19 cellular contexts compared by ENCODE assay signal in the genomic region with DNA sequence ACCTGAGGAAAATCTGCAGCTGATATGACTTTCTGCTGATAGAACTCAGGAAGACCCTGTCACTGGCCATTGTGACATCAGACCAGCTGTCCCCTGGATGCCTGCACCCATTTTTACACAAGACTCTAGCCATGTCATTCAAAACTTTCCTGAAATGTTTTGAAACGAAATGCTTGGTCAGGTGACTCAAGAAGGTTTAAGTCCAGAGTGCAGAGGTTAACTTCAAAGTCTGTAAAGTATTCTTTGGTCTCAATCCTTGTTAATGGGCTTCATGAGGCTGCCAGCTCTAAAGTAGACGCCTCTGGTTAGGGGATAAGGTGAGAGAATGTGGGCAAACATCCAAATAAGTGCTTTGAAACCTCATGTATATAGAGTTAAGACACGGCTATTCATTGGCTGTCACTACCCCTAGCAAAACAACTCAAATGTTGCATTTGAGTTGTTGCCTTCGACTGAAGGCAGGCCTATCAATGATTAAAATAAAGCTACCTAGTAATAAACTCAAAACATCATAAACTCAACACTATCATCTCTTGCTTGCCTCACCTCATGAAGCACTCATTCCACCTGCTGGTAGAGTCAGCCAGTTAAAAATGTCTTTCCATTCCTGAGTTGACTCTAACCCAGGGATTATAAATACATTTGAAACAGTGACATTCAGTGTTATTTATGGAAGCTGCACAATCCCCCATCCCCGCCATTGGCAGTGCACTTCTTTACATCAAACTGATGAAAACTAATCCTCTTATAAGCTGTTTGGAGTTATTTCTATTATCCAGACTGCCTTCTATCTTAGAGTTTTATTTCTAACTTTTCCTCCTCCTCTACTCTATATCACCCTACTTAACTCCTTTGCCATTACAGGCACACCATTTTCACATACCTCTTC. TPM values are rescaled to one million over a fixed set of nuclear protein-coding genes. Genes with fewer than 3 reads are reported as not detected.
DNase-seq lines count a peak whose midpoint lies in the region; ATAC-seq and TF ChIP-seq lines count a peak whose summit lies in the region.
"Had no signal": no experiment of that assay in that cellular context is flagged by ENCODE, and none has a peak within 500 bp of the region (broad histone marks: within the 10 kb centered on the region; RNA-seq: fewer than 3 reads in every experiment).

No MANE protein-coding gene starts in this region.

- no peaks in the 10 kb centered on the region for H3K9me3 ChIP-seq in CD8-positive, alpha-beta memory T cell (ENCODE audit: low read length)
- H3K9me3 ChIP-seq: left lung, MG63, SJCRH30 had no signal

- peaks cover 15% of the 10 kb centered on the region for H3K27me3 ChIP-seq in CD8-positive, alpha-beta memory T cell (ENCODE audit: insufficient read depth, low read length, poor library complexity, severe bottlenecking)
- H3K27me3 ChIP-seq: SJCRH30 had no signal

- no peaks in the 10 kb centered on the region for H3K36me3 ChIP-seq in CD8-positive, alpha-beta memory T cell (ENCODE audit: insufficient read depth, low read length)
- H3K36me3 ChIP-seq: left lung, MG63, SJCRH30 had no signal

- TF ChIP-seq CTCF in epithelial cell of proximal tubule (conservative IDR thresholded peaks at IDR 0.05; ENCODE audit: low read depth, low read length): peak; percentile 3
- TF ChIP-seq CTCF in nephron progenitor cell (IDR thresholded peaks at IDR 0.05): no peak

- no peak overlapping the region for H3K27ac Mint-ChIP-seq in CD8-positive, alpha-beta memory T cell
- H3K27ac Mint-ChIP-seq in IgD-negative memory B cell (no peak overlapping the region), nephron progenitor cell (no peak overlapping the region)
- H3K27ac Mint-ChIP-seq: activated naive CD4-positive, alpha-beta T cell treated with anti-CD3 and anti-CD28 coated beads, Interleukin-2, amount 50 U/mL, for 72 hours had no signal

- peaks cover 12 to 22% (median 19%) of the 10 kb centered on the region in 3 donors for H3K4me1 Mint-ChIP-seq in CD8-positive, alpha-beta memory T cell
- H3K4me1 Mint-ChIP-seq in IgD-negative memory B cell (peaks cover 5 to 6% (median 6%) of the 10 kb centered on the region in 3 donors), nephron progenitor cell (peaks cover 22% of the 10 kb centered on the region)

- CTCF ChIA-PET in CD8-positive, alpha-beta memory T cell (lab: Charles Lee): interaction anchor here (1.0 kb wide), 1 partner anchor 8 kb away, joined by 3 read pairs; no protein-coding TSS in a partner anchor

- in situ Hi-C loops in ACHN (cut with HindIII; ENCODE audit: low pct_ligation_motif_present, low pct_unique_long_range_greater_than_20kb, low sequenced_read_pairs): loop anchor here (25.0 kb wide), 1 partner anchor 126 kb away; no protein-coding TSS in a partner anchor

- H3K9me3 Mint-ChIP-seq in CD8-positive, alpha-beta memory T cell: no peaks in the 10 kb centered on the region
- no peaks in the 10 kb centered on the region for H3K9me3 Mint-ChIP-seq in IgD-negative memory B cell
- no peaks in the 10 kb centered on the region for H3K9me3 Mint-ChIP-seq in nephron progenitor cell
- H3K9me3 Mint-ChIP-seq: activated naive CD4-positive, alpha-beta T cell treated with anti-CD3 and anti-CD28 coated beads, Interleukin-2, amount 50 U/mL, for 72 hours had no signal

- DNase-seq in CD8-positive, alpha-beta memory T cell: no peak
- DNase-seq in epithelial cell of proximal tubule (ENCODE audit: low read depth) (no peak), nephron progenitor cell (no peak), NCI-H1092 (lab: John Stamatoyannopoulos, UW) (no peak), NCI-H1694 treated with DMSO at 0.1 percent for 48 hours (lab: John Stamatoyannopoulos, UW) (no peak), ACHN (no peak)
- DNase-seq: activated CD4-positive, alpha-beta T cell treated with anti-CD3 and anti-CD28 coated beads for 4 hours; left lung; MG63; NCI-H187 treated with DMSO at 0.1 percent for 48 hours; NCI-H446 treated with DMSO at 0.1 percent for 48 hours; retina; SJCRH30; T-helper 9 cell had no signal

- ATAC-seq in HG03457 (IDR thresholded peaks at IDR 0.05; ENCODE audit: unreplicated experiment): no peak
- ATAC-seq: left lung had no signal

- H3K4me1 ChIP-seq in CD8-positive, alpha-beta memory T cell (ENCODE audit: insufficient read depth, low read length): peaks cover 5% of the 10 kb centered on the region

- H3K4me3 ChIP-seq in CD8-positive, alpha-beta memory T cell (ENCODE audit: low read length): no peak overlapping the region
- no peak overlapping the region for H3K4me3 ChIP-seq in epithelial cell of proximal tubule (ENCODE audit: low read depth, low read length)

- POLR2A ChIA-PET in CD8-positive, alpha-beta memory T cell (lab: Charles Lee): interaction anchor here (0.6 kb wide), 1 partner anchor 832 kb away, joined by 3 read pairs; no protein-coding TSS in a partner anchor

- peak overlapping the region in 6 of 7 donors; percentile 11 to 91 (median 81) for H3K4me3 Mint-ChIP-seq in CD8-positive, alpha-beta memory T cell
- peak overlapping the region in 3 of 4 donors; percentile 1 to 80 (median 56) for H3K4me3 Mint-ChIP-seq in IgD-negative memory B cell
- H3K4me3 Mint-ChIP-seq in nephron progenitor cell: peak overlapping the region; percentile 95

- peaks cover 25 to 67% of the 10 kb centered on the region in 2 donors for H3K27me3 Mint-ChIP-seq in CD8-positive, alpha-beta memory T cell
- H3K27me3 Mint-ChIP-seq in IgD-negative memory B cell: peaks cover 26% of the 10 kb centered on the region
- peaks cover 8% of the 10 kb centered on the region for H3K27me3 Mint-ChIP-seq in nephron progenitor cell (ENCODE audit: low read depth, poor library complexity)

- no peaks in the 10 kb centered on the region for H3K36me3 Mint-ChIP-seq in CD8-positive, alpha-beta memory T cell
- H3K36me3 Mint-ChIP-seq in IgD-negative memory B cell (no peaks in the 10 kb centered on the region), nephron progenitor cell (ENCODE audit: low read depth) (peaks cover 4% of the 10 kb centered on the region)
- H3K36me3 Mint-ChIP-seq: activated naive CD4-positive, alpha-beta T cell treated with anti-CD3 and anti-CD28 coated beads, Interleukin-2, amount 50 U/mL, for 72 hours had no signal

- H3K27ac ChIP-seq in CD8-positive, alpha-beta memory T cell (ENCODE audit: low read depth, low read length): no peak overlapping the region
- H3K27ac ChIP-seq: SJCRH30 had no signal

RNA-seq across cellular contexts. Expression of a gene that starts 26.0 kb away (rescaled TPM):
- total RNA-seq in CD8-positive, alpha-beta memory T cell: 10 to 100 TPM; 13.9 to 14.0 TPM
- 22.2 TPM for polyA plus RNA-seq in CD8-positive, alpha-beta memory T cell
- polyA plus RNA-seq in IgD-negative memory B cell: 19.8 TPM
- 9.2 and 12.7 TPM in 2 replicates for total RNA-seq in epithelial cell of proximal tubule

RNA-seq across cellular contexts. Expression of a gene that starts 52.2 kb away (rescaled TPM):
- total RNA-seq in CD8-positive, alpha-beta memory T cell: under 1 TPM in 1 of 2 experiments, not detected in 1; 0.51 TPM
- polyA plus RNA-seq in CD8-positive, alpha-beta memory T cell: 0.56 TPM
- 1.2 TPM for polyA plus RNA-seq in IgD-negative memory B cell
- total RNA-seq in epithelial cell of proximal tubule: 0.17 TPM in 1 of 2 replicates, not detected in the other
- total RNA-seq: HT-29, OCI-LY7 had no signal

RNA-seq across cellular contexts. Expression of a gene that starts 54.7 kb away (rescaled TPM):
- total RNA-seq in CD8-positive, alpha-beta memory T cell: 10 to 100 TPM; 18.6 to 22.7 TPM
- 14.2 TPM for polyA plus RNA-seq in CD8-positive, alpha-beta memory T cell
- 16.5 TPM for polyA plus RNA-seq in IgD-negative memory B cell
- 18.6 and 46.2 TPM in 2 replicates for total RNA-seq in epithelial cell of proximal tubule
- total RNA-seq: OCI-LY7 had no signal
